ENCODE assay signal across 20 cellular contexts in genomic region chr7:44275146-44275545, GRCh38. TPM values are rescaled to one million over a fixed set of nuclear protein-coding genes. Genes with fewer than 3 reads are reported as not detected.
"Had no signal": no experiment of that assay in that cellular context is flagged by ENCODE, and none has a peak within 500 bp of the region (broad histone marks: within the 10 kb centered on the region; RNA-seq: fewer than 3 reads in every experiment).

No MANE protein-coding gene starts in this region.

- H3K36me3 Mint-ChIP-seq: naive thymus-derived CD8-positive, alpha-beta T cell had no signal

- H3K9me3 ChIP-seq: thoracic aorta, upper lobe of left lung had no signal

- H3K27ac ChIP-seq: brain microvascular endothelial cell, coronary artery, thoracic aorta, upper lobe of left lung had no signal

- H3K4me3 Mint-ChIP-seq: activated naive CD4-positive, alpha-beta T cell treated with anti-CD3 and anti-CD28 coated beads for 36 hours; activated T-cell treated with anti-CD3 and anti-CD28 coated beads, Interleukin-2, amount 50 U/mL, for 4 hours; central memory CD8-positive, alpha-beta T cell; naive thymus-derived CD8-positive, alpha-beta T cell had no signal

- H3K27ac Mint-ChIP-seq: activated naive CD4-positive, alpha-beta T cell treated with anti-CD3 and anti-CD28 coated beads for 36 hours; progenitor cell of endocrine pancreas had no signal

- H3K4me3 ChIP-seq: coronary artery, thoracic aorta, upper lobe of left lung had no signal

- H3K4me1 ChIP-seq: upper lobe of left lung had no signal

- H3K27me3 Mint-ChIP-seq: naive thymus-derived CD8-positive, alpha-beta T cell had no signal

- H3K27me3 ChIP-seq: brain microvascular endothelial cell, upper lobe of left lung had no signal

- DNase-seq: activated CD4-positive, alpha-beta T cell treated with anti-CD3 and anti-CD28 coated beads, Interleukin-2, amount 50 U/mL, for 1 hour; activated CD8-positive, alpha-beta memory T cell treated with anti-CD3 and anti-CD28 coated beads, Interleukin-2, amount 50 U/mL, for 4 hours; activated naive CD4-positive, alpha-beta T cell treated with anti-CD3 and anti-CD28 coated beads for 36 hours; activated T-cell treated with anti-CD3 and anti-CD28 coated beads, Interleukin-2, amount 50 U/mL, for 4 hours; brain microvascular endothelial cell; foreskin melanocyte; kidney glomerular epithelial cell; mesendoderm; occipital lobe; small intestine; stimulated activated CD4-positive, alpha-beta T cell treated with anti-CD3 and anti-CD28 coated beads, Interleukin-4, amount 100 ng/mL, for 1 hour; T1000 had no signal

- ATAC-seq: activated T-cell treated with anti-CD3 and anti-CD28 coated beads, Interleukin-2, amount 50 U/mL, for 4 hours; naive thymus-derived CD8-positive, alpha-beta T cell had no signal

- FAIRE-seq: small intestine had no signal

- H3K36me3 ChIP-seq: brain microvascular endothelial cell, thoracic aorta, upper lobe of left lung had no signal

- H3K9me3 Mint-ChIP-seq: activated naive CD4-positive, alpha-beta T cell treated with anti-CD3 and anti-CD28 coated beads for 36 hours; activated T-cell treated with anti-CD3 and anti-CD28 coated beads, Interleukin-2, amount 50 U/mL, for 4 hours; central memory CD8-positive, alpha-beta T cell; naive thymus-derived CD8-positive, alpha-beta T cell had no signal

- H3K4me1 Mint-ChIP-seq: central memory CD8-positive, alpha-beta T cell had no signal

RNA-seq across cellular contexts. Expression of gene CAMK2B, which starts 50.2 kb away (rescaled TPM):
- total RNA-seq: epithelial cell of proximal tubule; naive thymus-derived CD8-positive, alpha-beta T cell; T-helper 1 cell treated with Interleukin-12 subunit alpha and Interleukin-12 subunit beta and Interleukin-4 antibody, amounts not matched to agents 30 ng/mL and 1 ng/mL, for 36 hours had no signal
- polyA plus RNA-seq: naive thymus-derived CD8-positive, alpha-beta T cell had no signal
